Comparison of ENCODE assay signal across 9 cellular contexts in genomic region chr3:58238830-58239229, GRCh38. TPM values are rescaled to one million over a fixed set of nuclear protein-coding genes. Genes with fewer than 3 reads are reported as not detected.
A peak's percentile ranks its signal among the peaks of the same experiment; 100 is the strongest.
DNase-seq lines count a peak whose midpoint lies in the region; ATAC-seq, FAIRE-seq and TF ChIP-seq lines count a peak whose summit lies in the region.
"Had no signal": no experiment of that assay in that cellular context is flagged by ENCODE, and none has a peak within 500 bp of the region (broad histone marks: within the 10 kb centered on the region; RNA-seq: fewer than 3 reads in every experiment).

No MANE protein-coding gene starts in this region.

- H3K9ac ChIP-seq in ES-I3 (ENCODE audit: low read depth, low read length): peak overlapping the region; percentile 82

- ATAC-seq in GM19395 (IDR thresholded peaks at IDR 0.05; ENCODE audit: unreplicated experiment): no peak

- in situ Hi-C loops in ACHN (cut with HindIII; ENCODE audit: low pct_ligation_motif_present, low pct_unique_long_range_greater_than_20kb, low sequenced_read_pairs): no loop called here

- peak overlapping the region in 1 of 4 donors; percentile 96 for H3K27ac ChIP-seq in Peyer's patch

- no peaks in the 10 kb centered on the region for H3K9me3 ChIP-seq in ES-I3 (ENCODE audit: control insufficient read depth, insufficient read depth, low read length)
- H3K9me3 ChIP-seq in Peyer's patch: no peaks in the 10 kb centered on the region

- H3K27me3 ChIP-seq in Peyer's patch: no peaks in the 10 kb centered on the region

- TF ChIP-seq POLR2A in Peyer's patch (IDR thresholded peaks at IDR 0.05) (no peak), GM12891 (IDR thresholded peaks at IDR 0.05; ENCODE audit: low read depth, low read length) (no peak)

- H3K36me3 ChIP-seq in ES-I3 (ENCODE audit: insufficient read depth, low read length): no peaks in the 10 kb centered on the region
- H3K36me3 ChIP-seq in Peyer's patch: no peaks in the 10 kb centered on the region

- TF ChIP-seq CTCF in Peyer's patch (IDR thresholded peaks at IDR 0.05): no peak
- TF ChIP-seq CTCF in fibroblast of mammary gland (conservative IDR thresholded peaks at IDR 0.05; ENCODE audit: control insufficient read depth, insufficient read depth, low read depth, low read length): no peak
- TF ChIP-seq CTCF in retinal pigment epithelial cell (conservative IDR thresholded peaks at IDR 0.05; ENCODE audit: low read depth, low read length): no peak

- H3K4me1 ChIP-seq in ES-I3 (ENCODE audit: insufficient read depth, low read length) (peaks cover 5% of the 10 kb centered on the region; the same call in 1 of the 2 replicates), Peyer's patch (peaks cover 0 to 35% (median 4%) of the 10 kb centered on the region in 4 donors)

- peak overlapping the region; percentile 86 to 98 (median 90) for H3K4me3 ChIP-seq in Peyer's patch
- H3K4me3 ChIP-seq in fibroblast of mammary gland (ENCODE audit: control insufficient read depth, low read depth, low read length): peak overlapping the region; percentile 84
- peak overlapping the region; percentile 72 for H3K4me3 ChIP-seq in retinal pigment epithelial cell (ENCODE audit: low read length)

- no peak for FAIRE-seq in GM12891 (lab: Jason Lieb, UNC)
- FAIRE-seq: bronchial epithelial cell had no signal

- DNase-seq in Peyer's patch (no peak), fibroblast of mammary gland (ENCODE audit: low read depth) (no peak), retinal pigment epithelial cell (ENCODE audit: low read depth) (no peak), ACHN (no peak), GM12891 (ENCODE audit: insufficient read length, low spot score) (no peak), NCI-H2196 (lab: John Stamatoyannopoulos, UW; ENCODE audit: unreplicated experiment) (no peak)

TF ChIP-seq in GM12891, 5 proteins besides CTCF, POLR2A, EP300 and RAD21:
- no peak for TF ChIP-seq SPI1 (IDR thresholded peaks at IDR 0.05; ENCODE audit: low read depth, low read length)
- TF ChIP-seq TAF1 (IDR thresholded peaks at IDR 0.05; ENCODE audit: low read depth, low read length): no peak
- TF ChIP-seq PAX5 (IDR thresholded peaks at IDR 0.05; ENCODE audit: insufficient read depth, low read length, severe bottlenecking): no peak
- no peak for TF ChIP-seq POLR2AphosphoS5 (IDR thresholded peaks at IDR 0.05; ENCODE audit: low read depth, low read length)
- no peak for TF ChIP-seq POU2F2 (IDR thresholded peaks at IDR 0.05; ENCODE audit: low read depth, low read length)
TF ChIP-seq in GM12891: peak in this region for 0.

RNA-seq across cellular contexts. Expression of gene ABHD6, which starts 1.2 kb away (rescaled TPM):
- 10 to 100 TPM in 3 of 4 donors, 1 to 10 TPM in 1; 9.1 to 97.6 (median 55.7) TPM for total RNA-seq in Peyer's patch
- 2.8 TPM for polyA plus RNA-seq in GM12891 (2012; ENCODE audit: low read depth, missing spikeins)

RNA-seq across cellular contexts. Expression of gene DNASE1L3, which starts 28.1 kb away (rescaled TPM):
- 10 to 100 TPM in 1 of 4 donors, 1 to 10 TPM in 3; 1.9 to 47.0 (median 3.9) TPM for total RNA-seq in Peyer's patch
- 6.6 TPM for polyA plus RNA-seq in GM12891 (2012; ENCODE audit: low read depth, missing spikeins)
- total RNA-seq: bronchial epithelial cell had no signal
